In genomic region chr12:38056701-38057689, GRCh38 we compare ENCODE assay signal across 23 cellular contexts.
DNase-seq lines count a peak whose midpoint lies in the region; ATAC-seq, FAIRE-seq and TF ChIP-seq lines count a peak whose summit lies in the region.
"Had no signal": no experiment of that assay in that cellular context is flagged by ENCODE, and none has a peak within 500 bp of the region (broad histone marks: within the 10 kb centered on the region; RNA-seq: fewer than 3 reads in every experiment).

No MANE protein-coding gene starts in this region.

- TF ChIP-seq POLR2A in thyroid gland (IDR thresholded peaks at IDR 0.05) = no peak

- POLR2A ChIA-PET in RWPE1 (lab: Yijun Ruan, JAX; ENCODE audit: low non-redundant PET) = no interaction called here

- H3K4me1 ChIP-seq in thyroid gland = no peaks in the 10 kb centered on the region
- H3K4me1 ChIP-seq: ascending aorta, neural progenitor cell, tibial artery had no signal

- H3K4me3 ChIP-seq in thyroid gland (replicated peaks in 1 of 3) = no peak overlapping the region
- H3K4me3 ChIP-seq: ascending aorta, dorsolateral prefrontal cortex, lung, neural progenitor cell, tibial artery had no signal

- peak; percentile 64 for ATAC-seq in esophagus mucosa
- ATAC-seq: activated CD4-positive, CD25-positive, alpha-beta regulatory T cell treated with anti-CD3 and anti-CD28 coated beads, Interleukin-2, amount 50 U/mL, for 24 hours; HepG2 had no signal

- WGBS in thyroid gland, 2 donors = 72 to 79% methylated on average over 25 of the region's 25 CpGs

- H3K27ac ChIP-seq in RWPE1 (no peak overlapping the region), thyroid gland (no peak overlapping the region)
- H3K27ac ChIP-seq: ascending aorta, dorsolateral prefrontal cortex, neural progenitor cell, tibial artery had no signal

- intact Hi-C loops in thyroid gland (cut with DNase I) = no loop called here

- FAIRE-seq in HTR-8/SVneo (lab: Jason Lieb, UNC) = no peak
- FAIRE-seq in D721Med (lab: Jason Lieb, UNC) = no peak

- CTCF ChIA-PET in RWPE1 (lab: Yijun Ruan, JAX) = no interaction called here

- no peaks in the 10 kb centered on the region for H3K36me3 ChIP-seq in thyroid gland
- H3K36me3 ChIP-seq: ascending aorta, neural progenitor cell, tibial artery had no signal

- H3K9me3 ChIP-seq in thyroid gland = no peaks in the 10 kb centered on the region
- H3K9me3 ChIP-seq: ascending aorta had no signal

- H3K27me3 ChIP-seq in thyroid gland = no peaks in the 10 kb centered on the region
- H3K27me3 ChIP-seq: ascending aorta, dorsolateral prefrontal cortex, neural progenitor cell, tibial artery had no signal

- TF ChIP-seq CTCF in RWPE1 (conservative IDR thresholded peaks at IDR 0.05; ENCODE audit: low read depth) (no peak), D721Med (IDR thresholded peaks at IDR 0.05; ENCODE audit: insufficient read depth, missing control alignments) (no peak), thyroid gland (IDR thresholded peaks at IDR 0.05) (no peak)

- DNase-seq in EL = peak; percentile 3
- DNase-seq in HTR-8/SVneo (ENCODE audit: insufficient read length, low spot score) = peak; percentile 10
- DNase-seq in RWPE1 (ENCODE audit: low spot score) = peak; percentile 40
- DNase-seq in epidermal melanocyte (ENCODE audit: insufficient read length, low spot score) = no peak
- no peak for DNase-seq in D721Med (ENCODE audit: insufficient read length, low spot score)
- DNase-seq in thyroid gland = no peak
- DNase-seq in UCSD-AML1 (lab: John Stamatoyannopoulos, UW; ENCODE audit: unreplicated experiment) = no peak
- DNase-seq: activated CD4-positive, alpha-beta memory T cell treated with anti-CD3 and anti-CD28 coated beads for 36 hours; activated naive CD8-positive, alpha-beta T cell treated with anti-CD3 and anti-CD28 coated beads for 36 hours; CD4-positive, alpha-beta memory T cell; dorsolateral prefrontal cortex; H7; NCI-H1105 treated with DMSO at 0.1 percent for 48 hours; NCI-H2081 treated with DMSO at 0.1 percent for 48 hours; NCI-H446 treated with DMSO at 0.1 percent for 48 hours; stimulated activated CD4-positive, alpha-beta T cell treated with anti-CD3 and anti-CD28 coated beads, Interleukin-15, amount 100 ng/mL, for 24 hours; tibial artery had no signal

Comparison
In these comparisons a context has a peak if more than half of its experiments do, and no peak if none do; other contexts are left out.
1. DNase-seq: peak in EL (single experiment), HTR-8/SVneo (single experiment) and RWPE1 (single experiment); none in epidermal melanocyte (single experiment), D721Med (single experiment), thyroid gland (0 of 2) and UCSD-AML1 (single experiment).